ENCODE assay signal across 8 cellular contexts in genomic region chr18:23502516-23503037, GRCh38. TPM values are rescaled to one million over a fixed set of nuclear protein-coding genes. Genes with fewer than 3 reads are reported as not detected.
DNase-seq lines count a peak whose midpoint lies in the region; ATAC-seq and TF ChIP-seq lines count a peak whose summit lies in the region.

No MANE protein-coding gene starts in this region.

- H3K4me1 Mint-ChIP-seq in naive thymus-derived CD8-positive, alpha-beta T cell, result peaks cover 23 to 77% (median 46%) of the 10 kb centered on the region in 4 donors

- peak overlapping the region; percentile 90 to 96 (median 93) for H3K27ac Mint-ChIP-seq in naive thymus-derived CD8-positive, alpha-beta T cell

- H3K4me3 Mint-ChIP-seq in naive thymus-derived CD8-positive, alpha-beta T cell, result peak overlapping the region; percentile 80 to 97 (median 90)

- peaks cover 52% of the 10 kb centered on the region for H3K4me1 ChIP-seq in BLaER1
- peaks cover 10% of the 10 kb centered on the region for H3K4me1 ChIP-seq in colonic mucosa

- H3K9ac ChIP-seq in BLaER1 (peak overlapping the region; percentile 90), colonic mucosa (ENCODE audit: low read depth in 2 of 2, low read length in 2 of 2) (peak overlapping the region; percentile 86 to 93)

- peak overlapping the region; percentile 94 for H3K4me2 ChIP-seq in BLaER1

- H3K36me3 ChIP-seq in BLaER1 (peaks cover 14% of the 10 kb centered on the region), KOPT-K1 (ENCODE audit: insufficient read depth, low read length) (peaks cover 17% of the 10 kb centered on the region), colonic mucosa (no peaks in the 10 kb centered on the region)

- H3K27me3 Mint-ChIP-seq in naive thymus-derived CD8-positive, alpha-beta T cell, result no peaks in the 10 kb centered on the region

- H3K4me3 ChIP-seq in BLaER1, result peak overlapping the region; percentile 98
- H3K4me3 ChIP-seq in colonic mucosa, result peak overlapping the region; percentile 98

- H3K27ac ChIP-seq in BLaER1 (peak overlapping the region; percentile 93), KOPT-K1 (ENCODE audit: low read depth, low read length, poor library complexity, severe bottlenecking) (peak overlapping the region; percentile 73), colonic mucosa (peak overlapping the region; percentile 93)

- peak; percentile 52 for DNase-seq in colonic mucosa
- DNase-seq in naive thymus-derived CD8-positive, alpha-beta T cell, result no peak
- DNase-seq in SK-N-DZ (ENCODE audit: low spot score), result no peak
- no peak for DNase-seq in SW480 (ENCODE audit: low spot score)
- DNase-seq in sciatic nerve (ENCODE audit: low spot score), result no peak
- DNase-seq in effector CD8-positive, alpha-beta T cell (lab: John Stamatoyannopoulos, UW), result no peak

- H4K20me1 ChIP-seq in BLaER1, result peaks cover 34% of the 10 kb centered on the region

- H3K27me3 ChIP-seq in BLaER1 (no peaks in the 10 kb centered on the region), colonic mucosa (no peaks in the 10 kb centered on the region)

- peaks cover 0 to 19% (median 0%) of the 10 kb centered on the region in 3 donors for H3K36me3 Mint-ChIP-seq in naive thymus-derived CD8-positive, alpha-beta T cell

- intact Hi-C loops in colonic mucosa (cut with DNase I), result no loop called here
- intact Hi-C loops in sciatic nerve (cut with DNase I), result no loop called here

- ATAC-seq in naive thymus-derived CD8-positive, alpha-beta T cell, result no peak
- ATAC-seq in sciatic nerve, result no peak

- no peaks in the 10 kb centered on the region for H3K9me3 ChIP-seq in BLaER1
- H3K9me3 ChIP-seq in KOPT-K1 (ENCODE audit: insufficient read depth, low read length, poor library complexity, severe bottlenecking), result no peaks in the 10 kb centered on the region
- H3K9me3 ChIP-seq in colonic mucosa, result no peaks in the 10 kb centered on the region

- H3K9me3 Mint-ChIP-seq in naive thymus-derived CD8-positive, alpha-beta T cell, result no peaks in the 10 kb centered on the region

- POLR2A ChIA-PET in naive thymus-derived CD8-positive, alpha-beta T cell (lab: Charles Lee), result interaction anchor here (0.7 to 1.8 kb wide), 7 partner anchors 13 to 83 kb away, joined by 3 to 9 read pairs (median 6); partner anchors contain the start of genes NPC1 and RIOK3

- no peak for TF ChIP-seq CTCF in colonic mucosa (IDR thresholded peaks at IDR 0.05)

RNA-seq across cellular contexts. Expression of gene RMC1, which starts 0.7 kb away (rescaled TPM):
- total RNA-seq in colonic mucosa (10 to 100 TPM; 28.4 to 34.9 TPM), sciatic nerve (26.2 TPM)
- total RNA-seq in naive thymus-derived CD8-positive, alpha-beta T cell, result 10 to 100 TPM; 44.4 to 48.5 TPM
- 10 to 100 TPM; 24.6 to 28.3 (median 25.5) TPM for polyA plus RNA-seq in naive thymus-derived CD8-positive, alpha-beta T cell
- 31.3 and 34.1 TPM in 2 replicates for polyA plus RNA-seq in SK-N-DZ (2014; cell fraction: cytosol; rRNA removed)
- polyA plus RNA-seq in SK-N-DZ (2014; cell fraction: nucleus; rRNA removed), result 33.8 and 39.1 TPM in 2 replicates

RNA-seq across cellular contexts. Expression of gene RIOK3, which starts 49.5 kb away (rescaled TPM):
- total RNA-seq in colonic mucosa (100 to 1,000 TPM in 1 of 2 donors, 10 to 100 TPM in 1; 76.6 to 165 TPM), sciatic nerve (74.8 TPM)
- 10 to 100 TPM; 78.9 to 79.6 TPM for total RNA-seq in naive thymus-derived CD8-positive, alpha-beta T cell
- 10 to 100 TPM; 19.2 to 27.7 (median 25.0) TPM for polyA plus RNA-seq in naive thymus-derived CD8-positive, alpha-beta T cell
- 24.5 and 28.3 TPM in 2 replicates for polyA plus RNA-seq in SK-N-DZ (2014; cell fraction: cytosol; rRNA removed)
- 35.1 and 39.8 TPM in 2 replicates for polyA plus RNA-seq in SK-N-DZ (2014; cell fraction: nucleus; rRNA removed)
